ENCODE assay signal across 25 cellular contexts in genomic region chr7:154183482-154183881, GRCh38.
"Had no signal": no experiment of that assay in that cellular context is flagged by ENCODE, and none has a peak within 500 bp of the region (broad histone marks: within the 10 kb centered on the region; RNA-seq: fewer than 3 reads in every experiment).

No MANE protein-coding gene starts in this region.

- H3K9ac ChIP-seq: parathyroid adenoma had no signal

- FAIRE-seq: islet of Langerhans, urothelium cell line had no signal

- H2AFZ ChIP-seq: parathyroid adenoma had no signal

- H3K36me3 ChIP-seq: adrenal gland, ascending aorta, colonic mucosa, heart left ventricle, right lobe of liver, tibial artery, WERI-Rb-1 had no signal

- ATAC-seq: activated CD8-positive, alpha-beta T cell treated with anti-CD3 and anti-CD28 coated beads, Interleukin-2, amount 10 ng/mL, durations not matched to agents 7 days and 5 days; effector memory CD8-positive, alpha-beta T cell; heart left ventricle; natural killer cell treated with Interleukin-12 subunit alpha and Interleukin-12 subunit beta and Interleukin-15 and Interleukin-18, amount 100 ng/mL, for 72 hours; right lobe of liver; stimulated activated naive CD8-positive, alpha-beta T cell treated with anti-CD3 and anti-CD28 coated beads, Interleukin-15, amount 100 ng/mL, for 72 hours had no signal

- DNase-seq: activated CD4-positive, alpha-beta T cell treated with anti-CD3 and anti-CD28 coated beads, Interleukin-2, amount 10 ng/mL, durations not matched to agents 7 days and 5 days; activated CD4-positive, CD25-positive, alpha-beta regulatory T cell treated with anti-CD3 and anti-CD28 coated beads, Interleukin-2, amount 50 U/mL, for 72 hours; activated CD8-positive, alpha-beta T cell treated with anti-CD3 and anti-CD28 coated beads, Interleukin-2, amount 10 ng/mL, durations not matched to agents 7 days and 5 days; activated gamma-delta T cell treated with Interleukin-2 at 50 U/mL for 16 hours; adrenal gland; central memory CD4-positive, alpha-beta T cell; colonic mucosa; dorsolateral prefrontal cortex; effector memory CD8-positive, alpha-beta T cell; heart left ventricle; left cardiac atrium; midbrain; right lobe of liver; stimulated activated CD4-positive, alpha-beta T cell treated with anti-CD3 and anti-CD28 coated beads, Interleukin-1b, Interleukin-23, amount 100 ng/mL, for 48 hours; stimulated activated naive CD8-positive, alpha-beta T cell treated with anti-CD3 and anti-CD28 coated beads, Interleukin-15, amount 100 ng/mL, for 72 hours; tibial artery; WERI-Rb-1 had no signal

- H3K36me3 Mint-ChIP-seq: activated naive CD8-positive, alpha-beta T cell; natural killer cell treated with Interleukin-12 subunit alpha and Interleukin-12 subunit beta and Interleukin-15 and Interleukin-18, amount 100 ng/mL, for 72 hours had no signal

- H3K27ac ChIP-seq: adrenal gland, ascending aorta, colonic mucosa, dorsolateral prefrontal cortex, heart left ventricle, parathyroid adenoma, right lobe of liver, skin epidermis, tibial artery, WERI-Rb-1 had no signal

- H3K27me3 ChIP-seq: adrenal gland, ascending aorta, colonic mucosa, dorsolateral prefrontal cortex, right lobe of liver, tibial artery had no signal

- H3K4me1 Mint-ChIP-seq: activated CD4-positive, alpha-beta T cell treated with anti-CD3 and anti-CD28 coated beads, Interleukin-2, amount 10 ng/mL, durations not matched to agents 7 days and 5 days; stimulated activated naive CD8-positive, alpha-beta T cell treated with anti-CD3 and anti-CD28 coated beads, Interleukin-15, amount 100 ng/mL, for 72 hours had no signal

- H3K4me3 ChIP-seq: adrenal gland, ascending aorta, colonic mucosa, heart left ventricle, right lobe of liver, skin epidermis, tibial artery had no signal

- H3K9me3 Mint-ChIP-seq: activated CD4-positive, alpha-beta T cell treated with anti-CD3 and anti-CD28 coated beads, Interleukin-2, amount 10 ng/mL, durations not matched to agents 7 days and 5 days; activated T-helper 1 cell treated with anti-CD3 and anti-CD28 coated beads, Interleukin-12 subunit alpha, Interleukin-12 subunit beta, Interleukin-2, Interleukin-4 antibody, amounts not matched to agents 30 ng/mL and 10 ng/mL and 1 ng/mL, durations not matched to agents 14 hours and 24 hours and 36 hours; stimulated activated naive CD8-positive, alpha-beta T cell treated with anti-CD3 and anti-CD28 coated beads, Interleukin-15, amount 100 ng/mL, for 72 hours had no signal

- H3K27me3 Mint-ChIP-seq: activated CD4-positive, alpha-beta T cell treated with anti-CD3 and anti-CD28 coated beads, Interleukin-2, amount 10 ng/mL, durations not matched to agents 7 days and 5 days; activated naive CD8-positive, alpha-beta T cell; effector memory CD8-positive, alpha-beta T cell; natural killer cell treated with Interleukin-12 subunit alpha and Interleukin-12 subunit beta and Interleukin-15 and Interleukin-18, amount 100 ng/mL, for 72 hours had no signal

- H3K79me2 ChIP-seq: parathyroid adenoma had no signal

- H3K9me3 ChIP-seq: adrenal gland, ascending aorta, colonic mucosa, heart left ventricle, right lobe of liver, tibial artery had no signal

- H3K4me1 ChIP-seq: adrenal gland, ascending aorta, colonic mucosa, heart left ventricle, parathyroid adenoma, right lobe of liver, tibial artery had no signal

- H3K27ac Mint-ChIP-seq: activated CD4-positive, alpha-beta T cell treated with anti-CD3 and anti-CD28 coated beads, Interleukin-2, amount 10 ng/mL, durations not matched to agents 7 days and 5 days; activated CD8-positive, alpha-beta T cell treated with anti-CD3 and anti-CD28 coated beads, Interleukin-2, amount 10 ng/mL, durations not matched to agents 7 days and 5 days; activated naive CD8-positive, alpha-beta T cell; activated T-helper 1 cell treated with anti-CD3 and anti-CD28 coated beads, Interleukin-12 subunit alpha, Interleukin-12 subunit beta, Interleukin-2, Interleukin-4 antibody, amounts not matched to agents 30 ng/mL and 10 ng/mL and 1 ng/mL, durations not matched to agents 14 hours and 24 hours and 36 hours; effector memory CD8-positive, alpha-beta T cell; natural killer cell treated with Interleukin-12 subunit alpha and Interleukin-12 subunit beta and Interleukin-15 and Interleukin-18, amount 100 ng/mL, for 72 hours; stimulated activated naive CD8-positive, alpha-beta T cell treated with anti-CD3 and anti-CD28 coated beads, Interleukin-15, amount 100 ng/mL, for 72 hours had no signal

- H3K4me3 Mint-ChIP-seq: activated CD4-positive, alpha-beta T cell treated with anti-CD3 and anti-CD28 coated beads, Interleukin-2, amount 10 ng/mL, durations not matched to agents 7 days and 5 days; activated CD8-positive, alpha-beta T cell treated with anti-CD3 and anti-CD28 coated beads, Interleukin-2, amount 10 ng/mL, durations not matched to agents 7 days and 5 days; activated naive CD8-positive, alpha-beta T cell; activated T-helper 1 cell treated with anti-CD3 and anti-CD28 coated beads, Interleukin-12 subunit alpha, Interleukin-12 subunit beta, Interleukin-2, Interleukin-4 antibody, amounts not matched to agents 30 ng/mL and 10 ng/mL and 1 ng/mL, durations not matched to agents 14 hours and 24 hours and 36 hours; effector memory CD8-positive, alpha-beta T cell; natural killer cell treated with Interleukin-12 subunit alpha and Interleukin-12 subunit beta and Interleukin-15 and Interleukin-18, amount 100 ng/mL, for 72 hours; stimulated activated naive CD8-positive, alpha-beta T cell treated with anti-CD3 and anti-CD28 coated beads, Interleukin-15, amount 100 ng/mL, for 72 hours had no signal
